In the genomic region with DNA sequence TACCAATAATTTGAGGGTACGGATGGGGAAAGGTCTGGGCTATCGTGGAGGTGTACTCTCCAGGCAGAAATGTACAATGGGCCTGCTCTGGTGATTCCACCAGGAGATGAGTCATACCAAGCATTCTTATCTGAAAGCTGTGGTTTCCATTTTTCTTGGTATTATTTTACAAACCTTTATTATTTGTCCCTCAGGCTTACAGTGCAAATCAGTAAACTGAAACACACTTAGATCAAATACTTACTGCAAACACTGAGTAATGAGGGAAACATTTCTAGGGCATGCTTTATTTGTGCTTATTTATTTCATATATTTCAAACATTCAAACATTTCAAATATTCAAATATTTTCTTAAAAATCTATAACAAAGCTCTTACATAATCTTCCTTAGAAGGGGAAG, we compare ENCODE assay signal across 9 cellular contexts.
DNase-seq lines count a peak whose midpoint lies in the region; ATAC-seq, FAIRE-seq and TF ChIP-seq lines count a peak whose summit lies in the region.
"Had no signal": no experiment of that assay in that cellular context is flagged by ENCODE, and none has a peak within 500 bp of the region (broad histone marks: within the 10 kb centered on the region; RNA-seq: fewer than 3 reads in every experiment).

No MANE protein-coding gene starts in this region.

- H3K4me2 ChIP-seq in keratinocyte (ENCODE audit: control insufficient read depth, extremely low read depth, insufficient read depth, low read depth, low read length): peak overlapping the region; percentile 2

- ATAC-seq in GM18511 (IDR thresholded peaks at IDR 0.05; ENCODE audit: unreplicated experiment) (peak; percentile 95), HG02610 (IDR thresholded peaks at IDR 0.05; ENCODE audit: unreplicated experiment) (peak; percentile 98), mucosa of descending colon (no peak)
- no peak for ATAC-seq in CD8-positive, alpha-beta T cell
- no peak for ATAC-seq in activated T-helper 17 cell treated with anti-CD3 and anti-CD28 coated beads, Interleukin-2, amount 50 U/mL, for 72 hours (replicated peaks)

- H3K9me3 Mint-ChIP-seq in CD8-positive, alpha-beta T cell: peaks cover 8% of the 10 kb centered on the region
- H3K9me3 Mint-ChIP-seq in activated T-helper 17 cell treated with anti-CD3 and anti-CD28 coated beads, Interleukin-2, amount 50 U/mL, for 72 hours: peaks cover 12% of the 10 kb centered on the region

- H3K27ac Mint-ChIP-seq in CD8-positive, alpha-beta T cell: no peak overlapping the region
- H3K27ac Mint-ChIP-seq in activated T-helper 17 cell treated with anti-CD3 and anti-CD28 coated beads, Interleukin-2, amount 50 U/mL, for 72 hours: no peak overlapping the region

- H3K4me3 Mint-ChIP-seq in CD8-positive, alpha-beta T cell: no peak overlapping the region
- no peak overlapping the region for H3K4me3 Mint-ChIP-seq in activated T-helper 17 cell treated with anti-CD3 and anti-CD28 coated beads, Interleukin-2, amount 50 U/mL, for 72 hours

- H3K9me1 ChIP-seq in keratinocyte (ENCODE audit: control insufficient read depth, extremely low read depth, insufficient read depth, low read length): no peaks in the 10 kb centered on the region

- no peak overlapping the region for H2AFZ ChIP-seq in keratinocyte (ENCODE audit: control insufficient read depth, low read length)

- H3K9me3 ChIP-seq in MG63 (no peaks in the 10 kb centered on the region), keratinocyte (ENCODE audit: control insufficient read depth, low read depth, low read length) (no peaks in the 10 kb centered on the region), mucosa of descending colon (peaks cover 5% of the 10 kb centered on the region)
- no peaks in the 10 kb centered on the region for H3K9me3 ChIP-seq in CD8-positive, alpha-beta T cell (ENCODE audit: low read length)

- peak; percentile 81 for FAIRE-seq in keratinocyte (lab: Jason Lieb, UNC)

- H3K36me3 ChIP-seq in MG63 (no peaks in the 10 kb centered on the region), keratinocyte (ENCODE audit: control insufficient read depth in 2 of 2, extremely low read depth in 1 of 2, insufficient read depth in 2 of 2, low read length in 2 of 2) (no peaks in the 10 kb centered on the region), mucosa of descending colon (ENCODE audit: low read depth) (no peaks in the 10 kb centered on the region)
- no peaks in the 10 kb centered on the region for H3K36me3 ChIP-seq in CD8-positive, alpha-beta T cell (ENCODE audit: insufficient read depth, low read length)

- H3K79me2 ChIP-seq in keratinocyte (ENCODE audit: control insufficient read depth, insufficient read depth, low read length): no peaks in the 10 kb centered on the region

- CTCF ChIA-PET in CD8-positive, alpha-beta T cell (lab: Charles Lee): no interaction called here

- H3K4me3 ChIP-seq in MG63: no peak overlapping the region
- H3K4me3 ChIP-seq in keratinocyte (ENCODE audit: control insufficient read depth in 2 of 3, extremely low read depth in 1 of 3, insufficient read depth in 2 of 3, low read depth in 1 of 3, low read length in 3 of 3): no peak overlapping the region
- no peak overlapping the region for H3K4me3 ChIP-seq in mucosa of descending colon
- no peak overlapping the region for H3K4me3 ChIP-seq in CD8-positive, alpha-beta T cell (ENCODE audit: low read depth, low read length)

- H3K36me3 Mint-ChIP-seq in CD8-positive, alpha-beta T cell: no peaks in the 10 kb centered on the region
- H3K36me3 Mint-ChIP-seq in activated T-helper 17 cell treated with anti-CD3 and anti-CD28 coated beads, Interleukin-2, amount 50 U/mL, for 72 hours (ENCODE audit: low read depth): no peaks in the 10 kb centered on the region

- POLR2A ChIA-PET in CD8-positive, alpha-beta T cell (lab: Charles Lee): no interaction called here

- no peaks in the 10 kb centered on the region for H4K20me1 ChIP-seq in keratinocyte (ENCODE audit: control insufficient read depth, extremely low read depth, insufficient read depth, low read length)

- no peak overlapping the region for H3K9ac ChIP-seq in keratinocyte (ENCODE audit: control insufficient read depth, extremely low read depth, insufficient read depth, low read length)

- H3K4me1 Mint-ChIP-seq in CD8-positive, alpha-beta T cell (ENCODE audit: low read depth): no peaks in the 10 kb centered on the region
- no peaks in the 10 kb centered on the region for H3K4me1 Mint-ChIP-seq in activated T-helper 17 cell treated with anti-CD3 and anti-CD28 coated beads, Interleukin-2, amount 50 U/mL, for 72 hours

- no peaks in the 10 kb centered on the region for H3K27me3 Mint-ChIP-seq in CD8-positive, alpha-beta T cell (ENCODE audit: low read depth)
- peaks cover 4% of the 10 kb centered on the region for H3K27me3 Mint-ChIP-seq in activated T-helper 17 cell treated with anti-CD3 and anti-CD28 coated beads, Interleukin-2, amount 50 U/mL, for 72 hours

- dilution Hi-C loops in keratinocyte (cut with MboI; ENCODE audit: extremely low pct_ligation_motif_present, low sequenced_read_pairs): no loop called here

- peaks cover 23% of the 10 kb centered on the region for H3K4me1 ChIP-seq in keratinocyte (ENCODE audit: control insufficient read depth, extremely low read depth, insufficient read depth, low read length)
- no peaks in the 10 kb centered on the region for H3K4me1 ChIP-seq in mucosa of descending colon (ENCODE audit: low read depth)
- H3K4me1 ChIP-seq in CD8-positive, alpha-beta T cell (ENCODE audit: insufficient read depth, low read length): no peaks in the 10 kb centered on the region

- DNase-seq in MG63: peak; percentile 12
- peak; percentile 17 for DNase-seq in keratinocyte (ENCODE audit: low read depth, low spot score)
- no peak for DNase-seq in mucosa of descending colon
- DNase-seq in CD8-positive, alpha-beta T cell: no peak
- DNase-seq in pons (ENCODE audit: low spot score): no peak

- intact Hi-C loops in mucosa of descending colon (cut with DNase I, micrococcal nuclease): no loop called here
- intact Hi-C loops in CD8-positive, alpha-beta T cell (cut with DNase I, micrococcal nuclease): no loop called here

- H3K27me3 ChIP-seq in MG63 (no peaks in the 10 kb centered on the region), keratinocyte (ENCODE audit: control insufficient read depth, extremely low read depth, insufficient read depth, low read length) (no peaks in the 10 kb centered on the region)
- no peaks in the 10 kb centered on the region for H3K27me3 ChIP-seq in CD8-positive, alpha-beta T cell (ENCODE audit: insufficient read depth, low read length)

- no peak overlapping the region for H3K27ac ChIP-seq in keratinocyte (ENCODE audit: control insufficient read depth, insufficient read depth, low read length)
- H3K27ac ChIP-seq in CD8-positive, alpha-beta T cell (ENCODE audit: low read depth, low read length): no peak overlapping the region
- H3K27ac ChIP-seq: HL-60 had no signal

- no peak for TF ChIP-seq CTCF in keratinocyte (optimal IDR thresholded peaks at IDR 0.05 in 1 of 3, IDR thresholded peaks at IDR 0.05 in 1 of 3, conservative IDR thresholded peaks at IDR 0.05 in 1 of 3; ENCODE audit: extremely low read depth in 1 of 3, insufficient read depth in 2 of 3, low read length in 3 of 3)
- TF ChIP-seq CTCF in mucosa of descending colon (IDR thresholded peaks at IDR 0.05): no peak
- no peak for TF ChIP-seq CTCF in CD8-positive, alpha-beta T cell (IDR thresholded peaks at IDR 0.05)

Comparison
In these comparisons a context has a peak if more than half of its experiments do, and no peak if none do; other contexts are left out.
1. ATAC-seq: peak in GM18511 (single experiment) and HG02610 (single experiment); none in mucosa of descending colon (single experiment), CD8-positive, alpha-beta T cell (single experiment) and activated T-helper 17 cell treated with anti-CD3 and anti-CD28 coated beads, Interleukin-2, amount 50 U/mL, for 72 hours (single experiment).
2. DNase-seq: peak in MG63 (single experiment) and keratinocyte (single experiment); none in mucosa of descending colon (0 of 3), CD8-positive, alpha-beta T cell (0 of 7) and pons (single experiment).